In the genomic region with DNA sequence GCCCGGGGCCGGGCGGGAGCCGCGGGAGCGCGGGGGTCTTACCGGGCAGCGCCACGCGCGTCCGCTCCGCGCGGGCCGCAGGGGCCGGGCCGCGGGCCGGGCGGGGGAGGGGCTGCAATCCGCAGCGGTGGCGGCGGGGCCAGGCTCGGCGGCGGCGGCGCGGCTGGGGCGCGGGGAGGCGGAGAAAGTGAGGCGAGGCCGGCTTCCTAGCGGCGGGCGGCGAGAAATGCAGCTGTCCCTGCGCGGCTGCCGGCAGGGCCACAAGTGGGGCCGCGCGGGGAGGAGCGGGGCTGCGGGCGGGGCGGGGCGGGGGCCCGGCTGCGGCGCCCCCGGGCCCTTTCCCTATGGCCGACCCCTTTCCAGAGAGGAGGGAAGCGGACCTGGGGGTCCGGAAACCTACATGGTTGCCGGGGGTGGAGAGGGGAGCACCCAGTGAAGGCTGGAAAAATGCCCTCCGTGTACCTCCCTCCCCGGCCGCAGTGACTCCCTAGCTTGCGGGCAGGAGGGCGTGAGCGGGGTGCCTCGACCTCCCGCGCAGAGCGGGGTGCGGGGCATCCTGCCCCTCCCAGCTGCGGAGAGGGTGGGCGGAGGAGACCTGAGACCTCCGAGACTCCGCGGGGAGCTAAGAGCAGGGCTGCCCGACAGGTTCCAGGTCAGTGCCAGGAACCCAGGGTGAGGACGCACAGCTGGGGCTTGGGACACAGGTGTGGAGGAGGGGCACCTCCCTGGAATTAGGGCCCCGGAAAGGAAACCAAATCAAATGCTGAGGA, we compare ENCODE assay signal across 8 cellular contexts. TPM values are rescaled to one million over a fixed set of nuclear protein-coding genes. Genes with fewer than 3 reads are reported as not detected.
DNase-seq lines count a peak whose midpoint lies in the region; ATAC-seq and TF ChIP-seq lines count a peak whose summit lies in the region.

CUEDC1 (minus strand) TSS at position 230 of the 770 bp plus-strand sequence. CDS start 69,848 bp downstream, outside the sequence.

- DNase-seq in HPDE6-E6E7 (ENCODE audit: extremely low spot score) = peak; percentile 69
- peak; percentile 68 for DNase-seq in SK-MEL-5 (ENCODE audit: low read depth, low spot score)
- DNase-seq in activated naive CD4-positive, alpha-beta T cell treated with anti-CD3 and anti-CD28 coated beads, Interleukin-2, amount 50 U/mL, for 72 hours (ENCODE audit: low spot score in 2 of 2) = peak in 1 of 2 donors; percentile 74
- DNase-seq in head of caudate nucleus = peak; percentile 50 to 93 (median 86)
- DNase-seq in osteoblast (ENCODE audit: insufficient read length, low spot score, missing footprints) = peak; percentile 99

- no peak within 1 kb of the TSS for H3K27ac Mint-ChIP-seq in activated naive CD4-positive, alpha-beta T cell treated with anti-CD3 and anti-CD28 coated beads, Interleukin-2, amount 50 U/mL, for 72 hours

- peak; percentile 79 to 89 for ATAC-seq in activated naive CD4-positive, alpha-beta T cell treated with anti-CD3 and anti-CD28 coated beads, Interleukin-2, amount 50 U/mL, for 72 hours
- no peak for ATAC-seq in HG03378 (IDR thresholded peaks at IDR 0.05; ENCODE audit: unreplicated experiment)

- no peaks in the 10 kb centered on the region for H3K27me3 ChIP-seq in osteoblast (ENCODE audit: insufficient read depth, low read length)
- H3K27me3 ChIP-seq in thymus (ENCODE audit: control insufficient read depth, insufficient read depth) = peaks cover 29% of the 10 kb centered on the region

- TF ChIP-seq CTCF in GM12872 (IDR thresholded peaks at IDR 0.05; ENCODE audit: insufficient read depth, low read depth, low read length) (peak; percentile 29; the same call in 1 of the 3 replicates), osteoblast (IDR thresholded peaks at IDR 0.05; ENCODE audit: extremely low read depth, low read depth, low read length) (no peak)

- peak within 1 kb of the TSS; percentile 72 for H2AFZ ChIP-seq in osteoblast (ENCODE audit: low read length)

- H3K9me3 ChIP-seq in osteoblast (ENCODE audit: low read depth, low read length) (no peaks in the 10 kb centered on the region), thymus (ENCODE audit: control insufficient read depth) (no peaks in the 10 kb centered on the region)

- no peaks in the 10 kb centered on the region for H4K20me1 ChIP-seq in osteoblast (ENCODE audit: insufficient read depth, low read length)

- no peaks in the 10 kb centered on the region for H3K36me3 Mint-ChIP-seq in activated naive CD4-positive, alpha-beta T cell treated with anti-CD3 and anti-CD28 coated beads, Interleukin-2, amount 50 U/mL, for 72 hours

- H3K27ac ChIP-seq in osteoblast (ENCODE audit: low read depth, low read length) = peak within 1 kb of the TSS; percentile 48
- H3K27ac ChIP-seq in thymus (ENCODE audit: low read depth) = peak within 1 kb of the TSS; percentile 83

- H3K36me3 ChIP-seq in osteoblast (ENCODE audit: insufficient read depth, low read length) (no peaks in the 10 kb centered on the region), thymus (ENCODE audit: control insufficient read depth, insufficient read depth) (no peaks in the 10 kb centered on the region)

- H3K79me2 ChIP-seq in osteoblast (ENCODE audit: insufficient read depth, low read length) = peaks cover 38% of the 10 kb centered on the region

- H3K4me3 ChIP-seq in osteoblast (ENCODE audit: insufficient read depth, low read length) = peak within 1 kb of the TSS; percentile 80
- peak within 1 kb of the TSS; percentile 61 for H3K4me3 ChIP-seq in thymus (ENCODE audit: low read length)

- peak within 1 kb of the TSS; percentile 95 for H3K4me2 ChIP-seq in osteoblast (ENCODE audit: insufficient read depth, low read length)

- no peaks in the 10 kb centered on the region for H3K9me3 Mint-ChIP-seq in activated naive CD4-positive, alpha-beta T cell treated with anti-CD3 and anti-CD28 coated beads, Interleukin-2, amount 50 U/mL, for 72 hours

- 1% methylated on average over 79 of the region's 79 CpGs for WGBS in thymus

- peaks cover 34% of the 10 kb centered on the region for H3K4me1 ChIP-seq in osteoblast (ENCODE audit: insufficient read depth, low read length)
- H3K4me1 ChIP-seq in thymus (ENCODE audit: control insufficient read depth, insufficient read depth, low read length) = peaks cover 15% of the 10 kb centered on the region

- in situ Hi-C loops in SK-MEL-5 (cut with HindIII; ENCODE audit: low pct_unique_long_range_greater_than_20kb, low sequenced_read_pairs) = no loop called here

- intact Hi-C loops in head of caudate nucleus (cut with DNase I) = loop anchor here (2.0 kb wide), 1 partner anchor 31 kb away; no protein-coding TSS in a partner anchor

RNA-seq across cellular contexts. Expression of gene CUEDC1, which starts in this region (rescaled TPM):
- 10.4 and 14.6 TPM in 2 replicates for total RNA-seq in SK-MEL-5 (2014; rRNA removed; shearing (Covaris generic))
- polyA plus RNA-seq in SK-MEL-5 (2015; cell fraction: cytosol; rRNA removed) = 40.9 and 57.4 TPM in 2 replicates
- polyA plus RNA-seq in SK-MEL-5 (2015; cell fraction: nucleus; rRNA removed) = 442 and 572 TPM in 2 replicates
- under 1 TPM in 1 of 2 donors, not detected in 1; 0.84 TPM for total RNA-seq in activated naive CD4-positive, alpha-beta T cell treated with anti-CD3 and anti-CD28 coated beads, Interleukin-2, amount 50 U/mL, for 72 hours
- total RNA-seq in osteoblast = 21.0 and 22.4 TPM in 2 replicates
- 19.3 TPM for polyA plus RNA-seq in thymus

Comparison
In these comparisons a context has a peak if more than half of its experiments do, and no peak if none do; other contexts are left out.
1. Peak in ATAC-seq in activated naive CD4-positive, alpha-beta T cell treated with anti-CD3 and anti-CD28 coated beads, Interleukin-2, amount 50 U/mL, for 72 hours; RNA of the gene not detected or under 1 TPM.